Comparison of ENCODE assay signal across 15 cellular contexts in genomic region chr2:142037051-142037450, GRCh38.
DNase-seq lines count a peak whose midpoint lies in the region; ATAC-seq and TF ChIP-seq lines count a peak whose summit lies in the region.
"Had no signal": no experiment of that assay in that cellular context is flagged by ENCODE, and none has a peak within 500 bp of the region (broad histone marks: within the 10 kb centered on the region; RNA-seq: fewer than 3 reads in every experiment).

No MANE protein-coding gene starts in this region.

- H3K4me3 Mint-ChIP-seq in WTC11 (no peak overlapping the region), nephron progenitor cell (no peak overlapping the region)
- H3K4me3 Mint-ChIP-seq: activated CD8-positive, alpha-beta T cell treated with anti-CD3 and anti-CD28 coated beads, Interleukin-2, amount 10 ng/mL, durations not matched to agents 7 days and 5 days; mesothelial cell of epicardium had no signal

- H2AFZ ChIP-seq in hepatocyte: no peak overlapping the region

- H3K4me1 Mint-ChIP-seq in WTC11: peaks cover 30% of the 10 kb centered on the region
- H3K4me1 Mint-ChIP-seq in nephron progenitor cell: peaks cover 5% of the 10 kb centered on the region

- no peaks in the 10 kb centered on the region for H3K27me3 Mint-ChIP-seq in WTC11 (ENCODE audit: low read depth)
- peaks cover 3% of the 10 kb centered on the region for H3K27me3 Mint-ChIP-seq in nephron progenitor cell (ENCODE audit: low read depth, poor library complexity)
- H3K27me3 Mint-ChIP-seq: progenitor cell of endocrine pancreas had no signal

- H3K27ac Mint-ChIP-seq in WTC11: peak overlapping the region; percentile 96
- H3K27ac Mint-ChIP-seq in nephron progenitor cell: no peak overlapping the region
- H3K27ac Mint-ChIP-seq: activated CD8-positive, alpha-beta T cell treated with anti-CD3 and anti-CD28 coated beads, Interleukin-2, amount 10 ng/mL, durations not matched to agents 7 days and 5 days; mesothelial cell of epicardium; progenitor cell of endocrine pancreas had no signal

- peak overlapping the region; percentile 34 for H3K4me2 ChIP-seq in hepatocyte

- BruUV-seq in A673 (replicated peaks; lab: Mats Ljungman, UMichigan): no TSS peak

- no peaks in the 10 kb centered on the region for H3K9me3 ChIP-seq in A673 (ENCODE audit: low read depth, low read length, poor library complexity, severe bottlenecking)
- H3K9me3 ChIP-seq in hepatocyte (ENCODE audit: low read depth): no peaks in the 10 kb centered on the region
- no peaks in the 10 kb centered on the region for H3K9me3 ChIP-seq in mucosa of descending colon

- DNase-seq in A673 (ENCODE audit: low spot score): peak; percentile 88
- DNase-seq in HFF-Myc (ENCODE audit: extremely low read depth, low read depth): peak; percentile 4
- DNase-seq in WTC11 (ENCODE audit: low spot score): no peak
- peak; percentile 4 for DNase-seq in hepatocyte (ENCODE audit: low spot score)
- no peak for DNase-seq in mucosa of descending colon
- no peak for DNase-seq in nephron progenitor cell
- DNase-seq in OCI-M2 (lab: John Stamatoyannopoulos, UW; ENCODE audit: unreplicated experiment): no peak
- DNase-seq: ACHN; activated CD8-positive, alpha-beta T cell treated with anti-CD3 and anti-CD28 coated beads, Interleukin-2, amount 10 ng/mL, durations not matched to agents 7 days and 5 days; stimulated activated CD4-positive, alpha-beta T cell treated with anti-CD3 and anti-CD28 coated beads, Interleukin-2, amount 100 ng/mL, for 24 hours; T-helper 9 cell had no signal

- H3K27ac ChIP-seq in A673 (ENCODE audit: low read depth, low read length, poor library complexity, severe bottlenecking) (peak overlapping the region; percentile 70), hepatocyte (no peak overlapping the region)
- H3K27ac ChIP-seq: HL-60 had no signal

- intact Hi-C loops in A673 (cut with micrococcal nuclease; ENCODE audit: unreplicated experiment): loop anchor here (5.0 kb wide), 1 partner anchor 75 kb away; no protein-coding TSS in a partner anchor
- intact Hi-C loops in mucosa of descending colon (cut with DNase I, micrococcal nuclease): no loop called here

- CTCF ChIA-PET in A673 (lab: Charles Lee): no interaction called here
- CTCF ChIA-PET in WTC11 (lab: Charles Lee): interaction anchor here (1.2 to 1.6 kb wide), 2 partner anchors 96 to 103 kb away, joined by 3 to 4 read pairs; no protein-coding TSS in a partner anchor

- H3K4me1 ChIP-seq in A673 (ENCODE audit: insufficient read depth, low read length, poor library complexity, severe bottlenecking) (peaks cover 56% of the 10 kb centered on the region), hepatocyte (ENCODE audit: insufficient read depth) (peaks cover 8% of the 10 kb centered on the region), mucosa of descending colon (ENCODE audit: low read depth) (no peaks in the 10 kb centered on the region)

- H3K36me3 Mint-ChIP-seq in WTC11 (no peaks in the 10 kb centered on the region), nephron progenitor cell (ENCODE audit: low read depth) (no peaks in the 10 kb centered on the region)
- H3K36me3 Mint-ChIP-seq: mesothelial cell of epicardium had no signal

- WGBS in hepatocyte (ENCODE audit: low lambda C conversion rate, missing lambda C conversion rate): 44% methylated on average over 4 of the region's 4 CpGs

- H3K27me3 ChIP-seq in A673 (replicated peaks; ENCODE audit: insufficient read depth, low read depth, low read length, poor library complexity): no peaks in the 10 kb centered on the region
- no peaks in the 10 kb centered on the region for H3K27me3 ChIP-seq in hepatocyte

- no peaks in the 10 kb centered on the region for H3K79me2 ChIP-seq in hepatocyte

- TF ChIP-seq CTCF in A673 (conservative IDR thresholded peaks at IDR 0.05; ENCODE audit: low read depth, low read length) (no peak), HFF-Myc (IDR thresholded peaks at IDR 0.05; ENCODE audit: low read depth, low read length, missing control alignments) (no peak), WTC11 (IDR thresholded peaks at IDR 0.05) (no peak), hepatocyte (IDR thresholded peaks at IDR 0.05; ENCODE audit: poor library complexity) (no peak), mucosa of descending colon (IDR thresholded peaks at IDR 0.05) (no peak), nephron progenitor cell (IDR thresholded peaks at IDR 0.05) (no peak)

- POLR2A ChIA-PET in A673 (lab: Charles Lee; ENCODE audit: low non-redundant PET): no interaction called here
- POLR2A ChIA-PET in WTC11 (lab: Charles Lee): no interaction called here

- no peak overlapping the region for H3K4me3 ChIP-seq in A673 (ENCODE audit: low read depth, low read length, poor library complexity, severe bottlenecking)
- H3K4me3 ChIP-seq in HFF-Myc (replicated peaks; ENCODE audit: low read depth, low read length): no peak overlapping the region
- H3K4me3 ChIP-seq in hepatocyte: no peak overlapping the region
- H3K4me3 ChIP-seq in mucosa of descending colon: no peak overlapping the region

- H4K20me1 ChIP-seq in hepatocyte (ENCODE audit: insufficient read depth, poor library complexity, severe bottlenecking): no peaks in the 10 kb centered on the region

- H3K36me3 ChIP-seq in A673 (ENCODE audit: insufficient read depth, low read length, poor library complexity, severe bottlenecking) (no peaks in the 10 kb centered on the region), hepatocyte (replicated peaks; ENCODE audit: insufficient read depth, low read depth) (no peaks in the 10 kb centered on the region), mucosa of descending colon (ENCODE audit: low read depth) (no peaks in the 10 kb centered on the region)

- H3K9me3 Mint-ChIP-seq in WTC11: 0 out of 2 replicates have a peak, but pooled peaks cover 5% of the 10 kb centered on the region
- H3K9me3 Mint-ChIP-seq in nephron progenitor cell: no peaks in the 10 kb centered on the region

- peak; percentile 61 for ATAC-seq in WTC11
- ATAC-seq in mucosa of descending colon: no peak
- no peak for ATAC-seq in HG02623 (IDR thresholded peaks at IDR 0.05; ENCODE audit: unreplicated experiment)
- ATAC-seq: activated CD8-positive, alpha-beta T cell treated with anti-CD3 and anti-CD28 coated beads, Interleukin-2, amount 10 ng/mL, durations not matched to agents 7 days and 5 days had no signal

- H3K9me2 ChIP-seq in hepatocyte (replicated peaks; ENCODE audit: insufficient read depth): no peaks in the 10 kb centered on the region

TF ChIP-seq in WTC11, 78 proteins besides CTCF, POLR2A, EP300 and RAD21:
- TF ChIP-seq MAX (CRISPR knock-in tag; IDR thresholded peaks at IDR 0.05) (no peak), SOX15 (CRISPR knock-in tag; IDR thresholded peaks at IDR 0.05) (no peak), RELA (CRISPR knock-in tag; IDR thresholded peaks at IDR 0.05; ENCODE audit: borderline replicate concordance) (no peak), SMAD3 (CRISPR knock-in tag; IDR thresholded peaks at IDR 0.05; ENCODE audit: borderline replicate concordance) (no peak), NFYB (CRISPR knock-in tag; conservative IDR thresholded peaks at IDR 0.05; ENCODE audit: low read depth) (no peak), ARID4B (CRISPR knock-in tag; IDR thresholded peaks at IDR 0.05; ENCODE audit: borderline replicate concordance) (no peak), FOXK1 (CRISPR knock-in tag; IDR thresholded peaks at IDR 0.05) (no peak), ZBTB43 (CRISPR knock-in tag; IDR thresholded peaks at IDR 0.05) (no peak), ZNF263 (CRISPR knock-in tag; IDR thresholded peaks at IDR 0.05; ENCODE audit: low read depth) (no peak)

Comparison
In these comparisons a context has a peak if more than half of its experiments do, and no peak if none do; other contexts are left out.
1. DNase-seq: peak in A673 (single experiment), HFF-Myc (single experiment) and hepatocyte (single experiment); none in WTC11 (single experiment), mucosa of descending colon (0 of 3), nephron progenitor cell (single experiment) and OCI-M2 (single experiment).